Comparison of ENCODE assay signal across 8 cellular contexts in genomic region chrX:85004255-85004654, GRCh38. TPM values are rescaled to one million over a fixed set of nuclear protein-coding genes. Genes with fewer than 3 reads are reported as not detected.
DNase-seq lines count a peak whose midpoint lies in the region; ATAC-seq, FAIRE-seq and TF ChIP-seq lines count a peak whose summit lies in the region.

No MANE protein-coding gene starts in this region.

- WGBS in thymus: 9% methylated on average over 11 of the region's 11 CpGs

- H3K4me3 ChIP-seq in astrocyte (ENCODE audit: insufficient read depth, low read depth, low read length) (peak overlapping the region; percentile 89), thymus (ENCODE audit: low read length) (peak overlapping the region; percentile 68)

- peak overlapping the region; percentile 87 for H3K4me2 ChIP-seq in astrocyte (ENCODE audit: low read length)

- no peaks in the 10 kb centered on the region for H3K36me3 ChIP-seq in astrocyte (ENCODE audit: insufficient read depth, low read length)
- H3K36me3 ChIP-seq in thymus (ENCODE audit: control insufficient read depth, insufficient read depth): no peaks in the 10 kb centered on the region

- no peaks in the 10 kb centered on the region for H3K9me3 ChIP-seq in astrocyte (ENCODE audit: insufficient read depth, low read depth, low read length)
- no peaks in the 10 kb centered on the region for H3K9me3 ChIP-seq in thymus (ENCODE audit: control insufficient read depth)

- peak overlapping the region; percentile 89 for H3K4me3 Mint-ChIP-seq in astrocyte (ENCODE audit: unreplicated experiment)

- H3K4me1 ChIP-seq in astrocyte (ENCODE audit: insufficient read depth, low read length) (no peaks in the 10 kb centered on the region), thymus (ENCODE audit: control insufficient read depth, insufficient read depth, low read length) (no peaks in the 10 kb centered on the region)

- peak overlapping the region; percentile 74 for H2AFZ ChIP-seq in astrocyte (ENCODE audit: low read depth, low read length)

- no peak for FAIRE-seq in astrocyte (lab: Jason Lieb, UNC)

- no peaks in the 10 kb centered on the region for H3K27me3 Mint-ChIP-seq in astrocyte (ENCODE audit: low read depth, unreplicated experiment)

- TF ChIP-seq POLR2A in GM18505 (IDR thresholded peaks at IDR 0.05; ENCODE audit: borderline replicate concordance, extremely low read depth, insufficient read depth, insufficient read length): no peak

- H3K27ac ChIP-seq in astrocyte (ENCODE audit: low read depth, low read length): peak overlapping the region; percentile 62
- no peak overlapping the region for H3K27ac ChIP-seq in thymus (ENCODE audit: low read depth)

- H3K79me2 ChIP-seq in astrocyte (ENCODE audit: insufficient read depth, low read length): peaks cover 7% of the 10 kb centered on the region

- H3K27me3 ChIP-seq in astrocyte (ENCODE audit: insufficient read depth, low read length): no peaks in the 10 kb centered on the region
- no peaks in the 10 kb centered on the region for H3K27me3 ChIP-seq in thymus (ENCODE audit: control insufficient read depth, insufficient read depth)

- TF ChIP-seq CTCF in astrocyte (IDR thresholded peaks at IDR 0.05; ENCODE audit: insufficient read depth, low read depth, low read length): no peak

- H3K9ac ChIP-seq in astrocyte (ENCODE audit: low read length): peak overlapping the region; percentile 85

- no peaks in the 10 kb centered on the region for H3K9me3 Mint-ChIP-seq in astrocyte (ENCODE audit: unreplicated experiment)

- no peaks in the 10 kb centered on the region for H3K36me3 Mint-ChIP-seq in astrocyte (ENCODE audit: low read depth, unreplicated experiment)

- H4K20me1 ChIP-seq in astrocyte (ENCODE audit: insufficient read depth, low read length): no peaks in the 10 kb centered on the region

- ATAC-seq in GM18505 (IDR thresholded peaks at IDR 0.05; ENCODE audit: unreplicated experiment) (peak; percentile 4), HG03432 (IDR thresholded peaks at IDR 0.05; ENCODE audit: unreplicated experiment) (no peak)

- peak overlapping the region; percentile 64 for H3K27ac Mint-ChIP-seq in astrocyte (ENCODE audit: unreplicated experiment)

- no peaks in the 10 kb centered on the region for H3K4me1 Mint-ChIP-seq in astrocyte (ENCODE audit: low read depth, unreplicated experiment)

- DNase-seq in HT-29 (ENCODE audit: low spot score) (peak; percentile 57), astrocyte (ENCODE audit: low read depth) (peak; percentile 20), kidney tubule cell (ENCODE audit: low spot score) (peak; percentile 33), activated gamma-delta T cell (lab: John Stamatoyannopoulos, UW) (no peak), islet precursor cell (no peak)

RNA-seq across cellular contexts. Expression of gene APOOL, which starts 0.6 kb away (rescaled TPM):
- total RNA-seq in HT-29 (2014; rRNA removed; shearing (Covaris generic)): 3.1 and 4.2 TPM in 2 replicates
- 15.9 and 18.2 TPM in 2 replicates for total RNA-seq in astrocyte
- polyA plus RNA-seq in thymus: 3.5 TPM

Comparison
In these comparisons a context has a peak if more than half of its experiments do, and no peak if none do; other contexts are left out.
1. DNase-seq: peak in HT-29 (single experiment), astrocyte (single experiment) and kidney tubule cell (single experiment); none in activated gamma-delta T cell (single experiment) and islet precursor cell (single experiment).